18 cellular contexts compared by ENCODE assay signal in genomic region chr12:59823535-59823934, GRCh38.
DNase-seq lines count a peak whose midpoint lies in the region; ATAC-seq and TF ChIP-seq lines count a peak whose summit lies in the region.
"Had no signal": no experiment of that assay in that cellular context is flagged by ENCODE, and none has a peak within 500 bp of the region (broad histone marks: within the 10 kb centered on the region; RNA-seq: fewer than 3 reads in every experiment).

No MANE protein-coding gene starts in this region.

- no peaks in the 10 kb centered on the region for H3K27me3 Mint-ChIP-seq in stimulated activated naive CD8-positive, alpha-beta T cell treated with anti-CD3 and anti-CD28 coated beads, Interleukin-15, amount 100 ng/mL, for 72 hours
- H3K27me3 Mint-ChIP-seq: B cell; CD4-positive, alpha-beta T cell had no signal

- peaks cover 0 to 4% of the 10 kb centered on the region in 2 donors for H3K9me3 Mint-ChIP-seq in stimulated activated naive CD8-positive, alpha-beta T cell treated with anti-CD3 and anti-CD28 coated beads, Interleukin-15, amount 100 ng/mL, for 72 hours
- H3K9me3 Mint-ChIP-seq: CD4-positive, alpha-beta T cell had no signal

- no peak overlapping the region for H3K4me3 Mint-ChIP-seq in stimulated activated naive CD8-positive, alpha-beta T cell treated with anti-CD3 and anti-CD28 coated beads, Interleukin-15, amount 100 ng/mL, for 72 hours
- H3K4me3 Mint-ChIP-seq: B cell; CD4-positive, alpha-beta T cell had no signal

- TF ChIP-seq CTCF in foreskin keratinocyte (conservative IDR thresholded peaks at IDR 0.05): no peak

- no peaks in the 10 kb centered on the region for H3K27me3 ChIP-seq in foreskin keratinocyte

- DNase-seq in AG20443 (ENCODE audit: low spot score) (peak; percentile 42), G401 (ENCODE audit: low spot score) (peak; percentile 5), NCI-H524 (lab: John Stamatoyannopoulos, UW) (peak; percentile 40 to 80), foreskin keratinocyte (no peak), NOMO-1 (lab: John Stamatoyannopoulos, UW; ENCODE audit: unreplicated experiment in 2 of 2) (no peak), T-helper 9 cell (no peak), iPS-NIHi7 (ENCODE audit: extremely low spot score) (no peak)
- no peak for DNase-seq in stimulated activated naive CD8-positive, alpha-beta T cell treated with anti-CD3 and anti-CD28 coated beads, Interleukin-15, amount 100 ng/mL, for 72 hours
- DNase-seq: CD4-positive, alpha-beta T cell; GDM1; Karpas-422; NCI-H1105; NCI-H187; NCI-H446; NCI-H774 had no signal

- H3K27ac Mint-ChIP-seq in stimulated activated naive CD8-positive, alpha-beta T cell treated with anti-CD3 and anti-CD28 coated beads, Interleukin-15, amount 100 ng/mL, for 72 hours: no peak overlapping the region
- H3K27ac Mint-ChIP-seq: B cell; CD4-positive, alpha-beta T cell had no signal

- peak; percentile 52 for ATAC-seq in foreskin keratinocyte
- no peak for ATAC-seq in stimulated activated naive CD8-positive, alpha-beta T cell treated with anti-CD3 and anti-CD28 coated beads, Interleukin-15, amount 100 ng/mL, for 72 hours
- ATAC-seq: Panc1, Right ventricle myocardium inferior had no signal

- H3K27ac ChIP-seq in foreskin keratinocyte: no peak overlapping the region

- H3K4me1 Mint-ChIP-seq in stimulated activated naive CD8-positive, alpha-beta T cell treated with anti-CD3 and anti-CD28 coated beads, Interleukin-15, amount 100 ng/mL, for 72 hours: peaks cover 3% of the 10 kb centered on the region
- H3K4me1 Mint-ChIP-seq: B cell had no signal

- in situ Hi-C loops in G401 (cut with HindIII; ENCODE audit: low sequenced_read_pairs): no loop called here

- no peaks in the 10 kb centered on the region for H3K4me1 ChIP-seq in foreskin keratinocyte

Comparison
In these comparisons a context has a peak if more than half of its experiments do, and no peak if none do; other contexts are left out.
1. DNase-seq: peak in AG20443 (single experiment), G401 (single experiment) and NCI-H524 (2 of 2); none in foreskin keratinocyte (0 of 2), NOMO-1 (0 of 2), T-helper 9 cell (single experiment), stimulated activated naive CD8-positive, alpha-beta T cell treated with anti-CD3 and anti-CD28 coated beads, Interleukin-15, amount 100 ng/mL, for 72 hours (0 of 2) and iPS-NIHi7 (single experiment).